In the genomic region with DNA sequence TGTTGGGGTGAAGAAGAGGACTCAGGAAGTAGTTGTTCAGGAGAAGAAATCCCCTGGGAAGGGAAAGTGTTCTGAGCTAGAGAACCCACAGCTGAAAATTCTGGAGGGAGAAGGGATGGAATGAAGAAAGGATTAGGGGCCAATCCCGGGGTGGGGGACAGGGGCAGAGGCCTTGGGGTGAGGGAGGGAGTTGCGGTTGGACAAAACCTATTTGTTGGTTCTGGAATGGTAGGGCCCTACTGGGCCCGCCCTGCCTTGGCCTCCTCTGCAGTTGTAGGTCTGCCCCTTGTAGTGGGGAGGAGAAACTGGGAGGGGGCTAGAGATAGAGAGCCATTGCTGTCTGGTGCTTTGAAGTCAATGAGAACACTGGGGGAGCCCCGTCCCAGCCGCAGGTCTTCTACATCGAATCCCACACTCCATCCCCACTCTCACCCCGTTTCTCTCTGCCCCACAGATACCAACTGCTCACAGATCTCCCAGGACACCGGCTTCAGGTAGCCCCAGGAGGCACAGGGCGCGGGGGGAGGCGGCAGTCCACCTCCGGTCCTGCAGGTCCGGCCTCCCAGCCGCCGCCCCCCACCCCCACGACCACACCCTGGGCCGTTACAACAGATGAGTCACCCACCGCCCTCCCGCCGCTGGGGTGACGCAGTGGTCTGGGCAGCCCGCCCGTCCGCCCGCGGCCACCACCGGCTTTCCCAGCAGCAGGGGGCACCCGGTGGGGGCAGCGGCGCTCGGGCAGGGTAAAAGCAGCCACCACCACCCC, we compare ENCODE assay signal across 1 cellular context.
TF ChIP-seq lines count a peak whose summit lies in the region.

No MANE protein-coding gene starts in this region.

TF ChIP-seq in GM12878, 131 proteins besides CTCF, POLR2A, EP300 and RAD21 (continues in another document):
- TF ChIP-seq MTA3 (IDR thresholded peaks at IDR 0.05; ENCODE audit: borderline replicate concordance, low read length) (no peak), KAT2A (conservative IDR thresholded peaks at IDR 0.05; ENCODE audit: control insufficient read depth, low read depth, low read length) (no peak), CHD2 (IDR thresholded peaks at IDR 0.05; ENCODE audit: borderline replicate concordance, low read depth, low read length) (0 out of 2 replicates have a peak, but pooled peaks have one; percentile 35), NR2F1 (conservative IDR thresholded peaks at IDR 0.05) (no peak; the same call in 1 of the 2 replicates), SMARCA5 (IDR thresholded peaks at IDR 0.05) (peak; percentile 38; the same call in 1 of the 2 replicates), CBX3 (IDR thresholded peaks at IDR 0.05; ENCODE audit: borderline replicate concordance, low read depth) (no peak), ETV6 (conservative IDR thresholded peaks at IDR 0.05 in 1 of 2, IDR thresholded peaks at IDR 0.05 in 1 of 2; ENCODE audit: borderline replicate concordance in 1 of 2, low read depth in 1 of 2) (0 out of 4 replicates have a peak, but pooled peaks of 1 of the 2 experiments have one; percentile 9), HDAC6 (IDR thresholded peaks at IDR 0.05; ENCODE audit: unreplicated experiment) (no peak), MXI1 (IDR thresholded peaks at IDR 0.05; ENCODE audit: low read depth, low read length) (no peak), TCF7 (IDR thresholded peaks at IDR 0.05; ENCODE audit: borderline replicate concordance) (no peak), PML (IDR thresholded peaks at IDR 0.05; ENCODE audit: low read length) (no peak), MYC (IDR thresholded peaks at IDR 0.05; ENCODE audit: insufficient read depth, insufficient read length, insufficient replicate concordance, low read length, severe bottlenecking) (no peak), SIN3A (IDR thresholded peaks at IDR 0.05; ENCODE audit: low read depth, low read length) (no peak), SREBF1 (IDR thresholded peaks at IDR 0.05; ENCODE audit: low read length) (no peak), TCF12 (IDR thresholded peaks at IDR 0.05; ENCODE audit: low read depth, low read length) (0 out of 2 replicates have a peak, but pooled peaks have one; percentile 8), SIX5 (IDR thresholded peaks at IDR 0.05; ENCODE audit: low read depth, low read length, severe bottlenecking) (no peak), FOXM1 (IDR thresholded peaks at IDR 0.05; ENCODE audit: low read depth, low read length) (no peak; the same call in 1 of the 2 replicates), SMAD1 (IDR thresholded peaks at IDR 0.05; ENCODE audit: low read depth, partially characterized antibody) (no peak), BCL11A (IDR thresholded peaks at IDR 0.05; ENCODE audit: low read depth, low read length) (no peak), FOXK2 (IDR thresholded peaks at IDR 0.05) (peak; percentile 29; the same call in 1 of the 2 replicates), EGR1 (IDR thresholded peaks at IDR 0.05; ENCODE audit: borderline replicate concordance in 1 of 2, low read depth in 2 of 2, low read length in 2 of 2) (peak in 1 of 2 experiments; percentile 26; a peak in 1 of 3 replicates), ZNF384 (IDR thresholded peaks at IDR 0.05; ENCODE audit: borderline replicate concordance, low read depth, low read length) (no peak), NR2C2 (IDR thresholded peaks at IDR 0.05; ENCODE audit: borderline replicate concordance, control insufficient read depth, insufficient read length, low read depth) (no peak), ASH2L (IDR thresholded peaks at IDR 0.05; ENCODE audit: borderline replicate concordance, low read depth) (no peak), CEBPB (IDR thresholded peaks at IDR 0.05; ENCODE audit: borderline replicate concordance in 1 of 2, low read depth in 2 of 2, low read length in 2 of 2) (no peak), IKZF1 (conservative IDR thresholded peaks at IDR 0.05) (peak; percentile 32; the same call in 1 of the 2 replicates), KDM1A (IDR thresholded peaks at IDR 0.05; ENCODE audit: borderline replicate concordance) (no peak), JUNB (IDR thresholded peaks at IDR 0.05) (no peak), CREB1 (IDR thresholded peaks at IDR 0.05; ENCODE audit: low read depth) (peak; percentile 71), KLF5 (IDR thresholded peaks at IDR 0.05; ENCODE audit: partially characterized antibody) (peak; percentile 3), BHLHE40 (IDR thresholded peaks at IDR 0.05; ENCODE audit: borderline replicate concordance in 1 of 2, low read depth in 2 of 2, low read length in 1 of 2) (no peak), ZNF622 (IDR thresholded peaks at IDR 0.05) (no peak), POLR2AphosphoS5 (IDR thresholded peaks at IDR 0.05; ENCODE audit: low read length) (peak; percentile 15; the same call in 1 of the 2 replicates), DPF2 (IDR thresholded peaks at IDR 0.05) (peak; percentile 74; the same call in 1 of the 2 replicates), ESRRA (IDR thresholded peaks at IDR 0.05; ENCODE audit: low read length) (no peak)
- TF ChIP-seq, protein P1, sequence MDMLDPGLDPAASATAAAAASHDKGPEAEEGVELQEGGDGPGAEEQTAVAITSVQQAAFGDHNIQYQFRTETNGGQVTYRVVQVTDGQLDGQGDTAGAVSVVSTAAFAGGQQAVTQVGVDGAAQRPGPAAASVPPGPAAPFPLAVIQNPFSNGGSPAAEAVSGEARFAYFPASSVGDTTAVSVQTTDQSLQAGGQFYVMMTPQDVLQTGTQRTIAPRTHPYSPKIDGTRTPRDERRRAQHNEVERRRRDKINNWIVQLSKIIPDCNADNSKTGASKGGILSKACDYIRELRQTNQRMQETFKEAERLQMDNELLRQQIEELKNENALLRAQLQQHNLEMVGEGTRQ (IDR thresholded peaks at IDR 0.05; ENCODE audit: borderline replicate concordance, low read depth, low read length): no peak
- TF ChIP-seq, protein P2, sequence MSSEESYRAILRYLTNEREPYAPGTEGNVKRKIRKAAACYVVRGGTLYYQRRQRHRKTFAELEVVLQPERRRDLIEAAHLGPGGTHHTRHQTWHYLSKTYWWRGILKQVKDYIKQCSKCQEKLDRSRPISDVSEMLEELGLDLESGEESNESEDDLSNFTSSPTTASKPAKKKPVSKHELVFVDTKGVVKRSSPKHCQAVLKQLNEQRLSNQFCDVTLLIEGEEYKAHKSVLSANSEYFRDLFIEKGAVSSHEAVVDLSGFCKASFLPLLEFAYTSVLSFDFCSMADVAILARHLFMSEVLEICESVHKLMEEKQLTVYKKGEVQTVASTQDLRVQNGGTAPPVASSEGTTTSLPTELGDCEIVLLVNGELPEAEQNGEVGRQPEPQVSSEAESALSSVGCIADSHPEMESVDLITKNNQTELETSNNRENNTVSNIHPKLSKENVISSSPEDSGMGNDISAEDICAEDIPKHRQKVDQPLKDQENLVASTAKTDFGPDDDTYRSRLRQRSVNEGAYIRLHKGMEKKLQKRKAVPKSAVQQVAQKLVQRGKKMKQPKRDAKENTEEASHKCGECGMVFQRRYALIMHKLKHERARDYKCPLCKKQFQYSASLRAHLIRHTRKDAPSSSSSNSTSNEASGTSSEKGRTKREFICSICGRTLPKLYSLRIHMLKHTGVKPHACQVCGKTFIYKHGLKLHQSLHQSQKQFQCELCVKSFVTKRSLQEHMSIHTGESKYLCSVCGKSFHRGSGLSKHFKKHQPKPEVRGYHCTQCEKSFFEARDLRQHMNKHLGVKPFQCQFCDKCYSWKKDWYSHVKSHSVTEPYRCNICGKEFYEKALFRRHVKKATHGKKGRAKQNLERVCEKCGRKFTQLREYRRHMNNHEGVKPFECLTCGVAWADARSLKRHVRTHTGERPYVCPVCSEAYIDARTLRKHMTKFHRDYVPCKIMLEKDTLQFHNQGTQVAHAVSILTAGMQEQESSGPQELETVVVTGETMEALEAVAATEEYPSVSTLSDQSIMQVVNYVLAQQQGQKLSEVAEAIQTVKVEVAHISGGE (CRISPR knock-in tag; IDR thresholded peaks at IDR 0.05): no peak
- TF ChIP-seq, protein P3, sequence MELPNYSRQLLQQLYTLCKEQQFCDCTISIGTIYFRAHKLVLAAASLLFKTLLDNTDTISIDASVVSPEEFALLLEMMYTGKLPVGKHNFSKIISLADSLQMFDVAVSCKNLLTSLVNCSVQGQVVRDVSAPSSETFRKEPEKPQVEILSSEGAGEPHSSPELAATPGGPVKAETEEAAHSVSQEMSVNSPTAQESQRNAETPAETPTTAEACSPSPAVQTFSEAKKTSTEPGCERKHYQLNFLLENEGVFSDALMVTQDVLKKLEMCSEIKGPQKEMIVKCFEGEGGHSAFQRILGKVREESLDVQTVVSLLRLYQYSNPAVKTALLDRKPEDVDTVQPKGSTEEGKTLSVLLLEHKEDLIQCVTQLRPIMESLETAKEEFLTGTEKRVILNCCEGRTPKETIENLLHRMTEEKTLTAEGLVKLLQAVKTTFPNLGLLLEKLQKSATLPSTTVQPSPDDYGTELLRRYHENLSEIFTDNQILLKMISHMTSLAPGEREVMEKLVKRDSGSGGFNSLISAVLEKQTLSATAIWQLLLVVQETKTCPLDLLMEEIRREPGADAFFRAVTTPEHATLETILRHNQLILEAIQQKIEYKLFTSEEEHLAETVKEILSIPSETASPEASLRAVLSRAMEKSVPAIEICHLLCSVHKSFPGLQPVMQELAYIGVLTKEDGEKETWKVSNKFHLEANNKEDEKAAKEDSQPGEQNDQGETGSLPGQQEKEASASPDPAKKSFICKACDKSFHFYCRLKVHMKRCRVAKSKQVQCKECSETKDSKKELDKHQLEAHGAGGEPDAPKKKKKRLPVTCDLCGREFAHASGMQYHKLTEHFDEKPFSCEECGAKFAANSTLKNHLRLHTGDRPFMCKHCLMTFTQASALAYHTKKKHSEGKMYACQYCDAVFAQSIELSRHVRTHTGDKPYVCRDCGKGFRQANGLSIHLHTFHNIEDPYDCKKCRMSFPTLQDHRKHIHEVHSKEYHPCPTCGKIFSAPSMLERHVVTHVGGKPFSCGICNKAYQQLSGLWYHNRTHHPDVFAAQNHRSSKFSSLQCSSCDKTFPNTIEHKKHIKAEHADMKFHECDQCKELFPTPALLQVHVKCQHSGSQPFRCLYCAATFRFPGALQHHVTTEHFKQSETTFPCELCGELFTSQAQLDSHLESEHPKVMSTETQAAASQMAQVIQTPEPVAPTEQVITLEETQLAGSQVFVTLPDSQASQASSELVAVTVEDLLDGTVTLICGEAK (IDR thresholded peaks at IDR 0.05; ENCODE audit: borderline replicate concordance): no peak
- TF ChIP-seq, protein P4, sequence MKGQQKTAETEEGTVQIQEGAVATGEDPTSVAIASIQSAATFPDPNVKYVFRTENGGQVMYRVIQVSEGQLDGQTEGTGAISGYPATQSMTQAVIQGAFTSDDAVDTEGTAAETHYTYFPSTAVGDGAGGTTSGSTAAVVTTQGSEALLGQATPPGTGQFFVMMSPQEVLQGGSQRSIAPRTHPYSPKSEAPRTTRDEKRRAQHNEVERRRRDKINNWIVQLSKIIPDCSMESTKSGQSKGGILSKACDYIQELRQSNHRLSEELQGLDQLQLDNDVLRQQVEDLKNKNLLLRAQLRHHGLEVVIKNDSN (IDR thresholded peaks at IDR 0.05; ENCODE audit: borderline replicate concordance, extremely low read length, insufficient read depth, low read depth, low read length): no peak
- TF ChIP-seq, protein P5, sequence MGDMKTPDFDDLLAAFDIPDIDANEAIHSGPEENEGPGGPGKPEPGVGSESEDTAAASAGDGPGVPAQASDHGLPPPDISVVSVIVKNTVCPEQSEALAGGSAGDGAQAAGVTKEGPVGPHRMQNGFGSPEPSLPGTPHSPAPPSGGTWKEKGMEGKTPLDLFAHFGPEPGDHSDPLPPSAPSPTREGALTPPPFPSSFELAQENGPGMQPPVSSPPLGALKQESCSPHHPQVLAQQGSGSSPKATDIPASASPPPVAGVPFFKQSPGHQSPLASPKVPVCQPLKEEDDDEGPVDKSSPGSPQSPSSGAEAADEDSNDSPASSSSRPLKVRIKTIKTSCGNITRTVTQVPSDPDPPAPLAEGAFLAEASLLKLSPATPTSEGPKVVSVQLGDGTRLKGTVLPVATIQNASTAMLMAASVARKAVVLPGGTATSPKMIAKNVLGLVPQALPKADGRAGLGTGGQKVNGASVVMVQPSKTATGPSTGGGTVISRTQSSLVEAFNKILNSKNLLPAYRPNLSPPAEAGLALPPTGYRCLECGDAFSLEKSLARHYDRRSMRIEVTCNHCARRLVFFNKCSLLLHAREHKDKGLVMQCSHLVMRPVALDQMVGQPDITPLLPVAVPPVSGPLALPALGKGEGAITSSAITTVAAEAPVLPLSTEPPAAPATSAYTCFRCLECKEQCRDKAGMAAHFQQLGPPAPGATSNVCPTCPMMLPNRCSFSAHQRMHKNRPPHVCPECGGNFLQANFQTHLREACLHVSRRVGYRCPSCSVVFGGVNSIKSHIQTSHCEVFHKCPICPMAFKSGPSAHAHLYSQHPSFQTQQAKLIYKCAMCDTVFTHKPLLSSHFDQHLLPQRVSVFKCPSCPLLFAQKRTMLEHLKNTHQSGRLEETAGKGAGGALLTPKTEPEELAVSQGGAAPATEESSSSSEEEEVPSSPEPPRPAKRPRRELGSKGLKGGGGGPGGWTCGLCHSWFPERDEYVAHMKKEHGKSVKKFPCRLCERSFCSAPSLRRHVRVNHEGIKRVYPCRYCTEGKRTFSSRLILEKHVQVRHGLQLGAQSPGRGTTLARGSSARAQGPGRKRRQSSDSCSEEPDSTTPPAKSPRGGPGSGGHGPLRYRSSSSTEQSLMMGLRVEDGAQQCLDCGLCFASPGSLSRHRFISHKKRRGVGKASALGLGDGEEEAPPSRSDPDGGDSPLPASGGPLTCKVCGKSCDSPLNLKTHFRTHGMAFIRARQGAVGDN (IDR thresholded peaks at IDR 0.05): 0 out of 2 replicates have a peak, but pooled peaks have one; percentile 15
- TF ChIP-seq, protein P6, sequence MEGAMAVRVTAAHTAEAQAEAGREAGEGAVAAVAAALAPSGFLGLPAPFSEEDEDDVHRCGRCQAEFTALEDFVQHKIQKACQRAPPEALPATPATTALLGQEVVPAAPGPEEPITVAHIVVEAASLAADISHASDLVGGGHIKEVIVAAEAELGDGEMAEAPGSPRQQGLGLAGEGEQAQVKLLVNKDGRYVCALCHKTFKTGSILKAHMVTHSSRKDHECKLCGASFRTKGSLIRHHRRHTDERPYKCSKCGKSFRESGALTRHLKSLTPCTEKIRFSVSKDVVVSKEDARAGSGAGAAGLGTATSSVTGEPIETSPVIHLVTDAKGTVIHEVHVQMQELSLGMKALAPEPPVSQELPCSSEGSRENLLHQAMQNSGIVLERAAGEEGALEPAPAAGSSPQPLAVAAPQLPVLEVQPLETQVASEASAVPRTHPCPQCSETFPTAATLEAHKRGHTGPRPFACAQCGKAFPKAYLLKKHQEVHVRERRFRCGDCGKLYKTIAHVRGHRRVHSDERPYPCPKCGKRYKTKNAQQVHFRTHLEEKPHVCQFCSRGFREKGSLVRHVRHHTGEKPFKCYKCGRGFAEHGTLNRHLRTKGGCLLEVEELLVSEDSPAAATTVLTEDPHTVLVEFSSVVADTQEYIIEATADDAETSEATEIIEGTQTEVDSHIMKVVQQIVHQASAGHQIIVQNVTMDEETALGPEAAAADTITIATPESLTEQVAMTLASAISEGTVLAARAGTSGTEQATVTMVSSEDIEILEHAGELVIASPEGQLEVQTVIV (IDR thresholded peaks at IDR 0.05; ENCODE audit: borderline replicate concordance, partially characterized antibody): no peak
- TF ChIP-seq, protein P7, sequence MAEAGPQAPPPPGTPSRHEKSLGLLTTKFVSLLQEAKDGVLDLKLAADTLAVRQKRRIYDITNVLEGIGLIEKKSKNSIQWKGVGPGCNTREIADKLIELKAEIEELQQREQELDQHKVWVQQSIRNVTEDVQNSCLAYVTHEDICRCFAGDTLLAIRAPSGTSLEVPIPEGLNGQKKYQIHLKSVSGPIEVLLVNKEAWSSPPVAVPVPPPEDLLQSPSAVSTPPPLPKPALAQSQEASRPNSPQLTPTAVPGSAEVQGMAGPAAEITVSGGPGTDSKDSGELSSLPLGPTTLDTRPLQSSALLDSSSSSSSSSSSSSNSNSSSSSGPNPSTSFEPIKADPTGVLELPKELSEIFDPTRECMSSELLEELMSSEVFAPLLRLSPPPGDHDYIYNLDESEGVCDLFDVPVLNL (IDR thresholded peaks at IDR 0.05; ENCODE audit: low read depth, low read length): no peak
